ENCODE assay signal across 8 cellular contexts in the genomic region with DNA sequence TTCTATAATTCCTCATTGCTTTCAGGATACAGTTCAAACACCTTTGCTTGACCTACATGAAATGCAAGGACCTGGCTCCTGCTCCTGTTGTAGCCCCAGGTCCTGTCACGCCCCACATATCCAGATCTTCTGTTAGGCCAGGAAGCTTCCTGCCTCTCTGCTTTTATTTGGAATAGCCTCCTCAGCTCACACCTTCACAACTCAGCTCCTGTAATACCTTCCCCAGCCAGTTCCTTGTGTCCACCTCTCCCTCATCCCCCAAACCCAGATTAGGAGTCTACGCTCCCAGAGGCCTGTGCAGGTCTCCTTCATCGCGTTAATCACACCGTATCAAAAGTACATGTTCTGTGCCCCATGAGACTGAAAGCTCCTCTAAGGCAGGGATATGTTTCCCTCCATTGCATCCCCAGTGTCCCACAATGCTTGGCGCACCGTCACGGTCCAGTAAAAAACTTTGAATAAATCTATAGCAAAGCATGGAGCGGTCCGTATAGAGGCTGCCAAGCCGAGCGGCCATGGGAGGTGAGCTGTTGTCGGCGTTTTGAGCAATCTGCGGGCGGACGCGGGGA. TPM values are rescaled to one million over a fixed set of nuclear protein-coding genes. Genes with fewer than 3 reads are reported as not detected.
DNase-seq lines count a peak whose midpoint lies in the region; ATAC-seq and TF ChIP-seq lines count a peak whose summit lies in the region.

No MANE protein-coding gene starts in this region.

- H3K27ac ChIP-seq in left ventricle myocardium inferior (replicated peaks) (peak overlapping the region; percentile 92), OCI-LY7 (ENCODE audit: low read depth, low read length, poor library complexity, severe bottlenecking) (peak overlapping the region; percentile 60)

- CTCF ChIA-PET in OCI-LY7 (lab: Charles Lee; ENCODE audit: unreplicated experiment), result interaction anchor here (0.5 kb wide), 1 partner anchor 13 kb away, joined by 4 read pairs; no protein-coding TSS in a partner anchor

- no peaks in the 10 kb centered on the region for H4K20me1 ChIP-seq in OCI-LY7 (ENCODE audit: insufficient read depth, low read length)

- intact Hi-C loops in left ventricle myocardium inferior (cut with micrococcal nuclease), result no loop called here
- intact Hi-C loops in left ventricle myocardium superior (cut with micrococcal nuclease), result no loop called here
- intact Hi-C loops in OCI-LY7 (cut with micrococcal nuclease; ENCODE audit: unreplicated experiment), result loop anchor here (10.0 kb wide), 1 partner anchor 610 kb away; a partner anchor contains a TSS

- H3K4me3 ChIP-seq in left ventricle myocardium inferior, result peak overlapping the region; percentile 92
- peak overlapping the region; percentile 77 for H3K4me3 ChIP-seq in OCI-LY7 (ENCODE audit: low read depth, low read length, poor library complexity, severe bottlenecking)
- H3K4me3 ChIP-seq in epithelial cell of proximal tubule (ENCODE audit: low read depth, low read length), result peak overlapping the region; percentile 90

- ATAC-seq in left ventricle myocardium superior, result no peak
- ATAC-seq in GM18505 (IDR thresholded peaks at IDR 0.05; ENCODE audit: unreplicated experiment), result no peak

- H3K27ac Mint-ChIP-seq in progenitor cell of endocrine pancreas, result peak overlapping the region; percentile 98

- peaks cover 25% of the 10 kb centered on the region; the same call in 1 of the 2 replicates for H3K79me2 ChIP-seq in OCI-LY7 (ENCODE audit: insufficient read depth, low read depth, low read length)

- H3K9me2 ChIP-seq in OCI-LY7 (ENCODE audit: insufficient read depth, low read length), result no peaks in the 10 kb centered on the region

- no peak for DNase-seq in left ventricle myocardium inferior
- no peak for DNase-seq in left ventricle myocardium superior
- DNase-seq in OCI-LY7 (ENCODE audit: low spot score), result no peak
- no peak for DNase-seq in epithelial cell of proximal tubule (ENCODE audit: low read depth)
- no peak for DNase-seq in progenitor cell of endocrine pancreas (ENCODE audit: low spot score, unreplicated experiment)
- no peak for DNase-seq in GM10266 (ENCODE audit: extremely low spot score)
- DNase-seq in activated CD8-positive, alpha-beta memory T cell treated with anti-CD3 and anti-CD28 coated beads, Interleukin-2, amount 50 U/mL, for 4 hours, result no peak

- TF ChIP-seq POLR2A in GM18505 (IDR thresholded peaks at IDR 0.05; ENCODE audit: borderline replicate concordance, extremely low read depth, insufficient read depth, insufficient read length), result no peak

- peaks cover 26% of the 10 kb centered on the region for H3K36me3 ChIP-seq in left ventricle myocardium inferior
- H3K36me3 ChIP-seq in OCI-LY7 (ENCODE audit: insufficient read depth, low read length), result peaks cover 32% of the 10 kb centered on the region

- H3K36me3 Mint-ChIP-seq in progenitor cell of endocrine pancreas (ENCODE audit: insufficient read depth), result peaks cover 9% of the 10 kb centered on the region

- peak overlapping the region; percentile 90 for H2AFZ ChIP-seq in OCI-LY7 (ENCODE audit: low read length)

- no peaks in the 10 kb centered on the region for H3K27me3 ChIP-seq in left ventricle myocardium inferior (ENCODE audit: low read depth)

- peak overlapping the region; percentile 94 for H3K4me3 Mint-ChIP-seq in progenitor cell of endocrine pancreas (ENCODE audit: low read depth)

- no peaks in the 10 kb centered on the region for H3K27me3 Mint-ChIP-seq in progenitor cell of endocrine pancreas

- no peak for TF ChIP-seq CTCF in left ventricle myocardium inferior (IDR thresholded peaks at IDR 0.05; ENCODE audit: borderline replicate concordance)
- no peak for TF ChIP-seq CTCF in OCI-LY7 (conservative IDR thresholded peaks at IDR 0.05; ENCODE audit: low read length)
- no peak for TF ChIP-seq CTCF in epithelial cell of proximal tubule (conservative IDR thresholded peaks at IDR 0.05; ENCODE audit: low read depth, low read length)
- TF ChIP-seq CTCF in progenitor cell of endocrine pancreas (IDR thresholded peaks at IDR 0.05; ENCODE audit: unreplicated experiment), result no peak
- no peak for TF ChIP-seq CTCF in GM10266 (IDR thresholded peaks at IDR 0.05; ENCODE audit: control insufficient read depth, insufficient read depth, low read depth, missing control alignments)

- H3K4me1 ChIP-seq in left ventricle myocardium inferior (peaks cover 54% of the 10 kb centered on the region), OCI-LY7 (ENCODE audit: insufficient read depth, low read length, poor library complexity, severe bottlenecking) (peaks cover 19% of the 10 kb centered on the region)

- POLR2A ChIA-PET in OCI-LY7 (lab: Charles Lee), result interaction anchor here (1.0 to 1.3 kb wide), 5 partner anchors 9 to 621 kb away, joined by 3 to 8 read pairs (median 3); no protein-coding TSS in a partner anchor

- peak overlapping the region; percentile 68 for H3K4me2 ChIP-seq in OCI-LY7 (ENCODE audit: low read length)

- no TSS peak for BruUV-seq in OCI-LY7 (replicated peaks; lab: Mats Ljungman, UMichigan)

- H3K4me1 Mint-ChIP-seq in progenitor cell of endocrine pancreas (ENCODE audit: low read depth), result peaks cover 4% of the 10 kb centered on the region

- H3K9me3 ChIP-seq in left ventricle myocardium inferior (replicated peaks) (no peaks in the 10 kb centered on the region), OCI-LY7 (ENCODE audit: low read length) (no peaks in the 10 kb centered on the region)

- H3K9me3 Mint-ChIP-seq in progenitor cell of endocrine pancreas (ENCODE audit: low read depth), result no peaks in the 10 kb centered on the region

RNA-seq across cellular contexts. Expression of a gene that starts 0.4 kb away (rescaled TPM):
- 0.69 TPM for total RNA-seq in left ventricle myocardium inferior
- 1.0 TPM for total RNA-seq in left ventricle myocardium superior
- 0.23 and 0.28 TPM in 2 replicates for total RNA-seq in OCI-LY7 (2014; rRNA removed; shearing (Covaris generic))
- total RNA-seq in OCI-LY7 (2022), result 0.19 and 0.37 TPM in 2 replicates
- 0.23 and 0.58 TPM in 2 replicates for total RNA-seq in epithelial cell of proximal tubule
- total RNA-seq in progenitor cell of endocrine pancreas, result 2.8 and 3.0 TPM in 2 replicates

RNA-seq across cellular contexts. Expression of a gene that starts 0.6 kb away (rescaled TPM):
- total RNA-seq in left ventricle myocardium inferior (39.9 TPM), left ventricle myocardium superior (40.5 TPM), OCI-LY7 (2022) (19.0 and 20.9 TPM in 2 replicates), epithelial cell of proximal tubule (29.7 and 56.3 TPM in 2 replicates), progenitor cell of endocrine pancreas (28.3 and 28.6 TPM in 2 replicates)
- 17.0 and 18.3 TPM in 2 replicates for total RNA-seq in OCI-LY7 (2014; rRNA removed; shearing (Covaris generic))

RNA-seq across cellular contexts. Expression of a gene that starts 46.6 kb away (rescaled TPM):
- total RNA-seq in left ventricle myocardium inferior (not detected), left ventricle myocardium superior (not detected), OCI-LY7 (2022) (not detected in 2 replicates), epithelial cell of proximal tubule (not detected in 2 replicates), progenitor cell of endocrine pancreas (not detected in 2 replicates)
- not detected in 2 replicates for total RNA-seq in OCI-LY7 (2014; rRNA removed; shearing (Covaris generic))
